7 cellular contexts compared by ENCODE assay signal in genomic region chr6:170583736-170584180, GRCh38. TPM values are rescaled to one million over a fixed set of nuclear protein-coding genes. Genes with fewer than 3 reads are reported as not detected.
DNase-seq lines count a peak whose midpoint lies in the region; ATAC-seq and TF ChIP-seq lines count a peak whose summit lies in the region.

No MANE protein-coding gene starts in this region.

- H2BK120ac ChIP-seq in IMR-90 (ENCODE audit: low read depth, low read length) = no peak overlapping the region

- no peak overlapping the region for H2BK15ac ChIP-seq in IMR-90 (ENCODE audit: low read depth, low read length)

- H4K8ac ChIP-seq in IMR-90 (ENCODE audit: low read depth in 2 of 2, low read length in 2 of 2) = peak overlapping the region; percentile 78 to 80; a peak in 3 of 4 replicates

- no peak for TF ChIP-seq POLR2A in IMR-90 (IDR thresholded peaks at IDR 0.05; ENCODE audit: low read depth, low read length)

- TF ChIP-seq RAD21 in IMR-90 (IDR thresholded peaks at IDR 0.05; ENCODE audit: low read length) = no peak

- peak overlapping the region; percentile 90 for H2AK9ac ChIP-seq in IMR-90 (replicated peaks; ENCODE audit: low read depth, low read length, poor library complexity)

- H4K20me1 ChIP-seq in IMR-90 (ENCODE audit: insufficient read depth, low read length) = no peaks in the 10 kb centered on the region; the same call in 1 of the 2 replicates
- no peaks in the 10 kb centered on the region for H4K20me1 ChIP-seq in mammary epithelial cell (ENCODE audit: insufficient read depth, low read length)

- H4K5ac ChIP-seq in IMR-90 (ENCODE audit: low read depth, low read length) = peak overlapping the region; percentile 43

- H3K4ac ChIP-seq in IMR-90 (ENCODE audit: low read depth, low read length) = peak overlapping the region; percentile 84

- BruUV-seq in IMR-90 (replicated peaks; lab: Mats Ljungman, UMichigan) = no TSS peak
- no TSS peak for BruUV-seq in mammary epithelial cell (replicated peaks; lab: Mats Ljungman, UMichigan)

- DNase-seq in IMR-90 = peak; percentile 1
- no peak for DNase-seq in mammary epithelial cell
- no peak for DNase-seq in medulla oblongata (ENCODE audit: extremely low spot score)
- no peak for DNase-seq in SHP77 (lab: John Stamatoyannopoulos, UW)
- DNase-seq in activated CD4-positive, alpha-beta T cell treated with anti-CD3 and anti-CD28 coated beads, Interleukin-2, amount 50 U/mL, for 4 hours = no peak

- H3K4me2 ChIP-seq in IMR-90 (ENCODE audit: low read depth, low read length) = peak overlapping the region; percentile 90
- peak overlapping the region; percentile 95 for H3K4me2 ChIP-seq in mammary epithelial cell (ENCODE audit: insufficient read depth, low read depth, low read length)

- H3K4me1 ChIP-seq in IMR-90 (ENCODE audit: control insufficient read depth, insufficient read depth, low read length) (peaks cover 3% of the 10 kb centered on the region; the same call in 1 of the 2 replicates), mammary epithelial cell (ENCODE audit: insufficient read depth, low read length) (peaks cover 20% of the 10 kb centered on the region), mononuclear cell (ENCODE audit: insufficient read depth, low read length) (peaks cover 18% of the 10 kb centered on the region)

- H3K18ac ChIP-seq in IMR-90 (ENCODE audit: low read depth, low read length) = no peak overlapping the region

- peak overlapping the region; percentile 53 for H2BK5ac ChIP-seq in IMR-90 (ENCODE audit: low read depth, low read length, poor library complexity, severe bottlenecking)

- H3K9me1 ChIP-seq in IMR-90 (ENCODE audit: insufficient read depth, low read length) = no peaks in the 10 kb centered on the region; the same call in 1 of the 2 replicates

- CTCF ChIA-PET in IMR-90 (lab: Yijun Ruan, JAX) = interaction anchor here (0.6 kb wide), 1 partner anchor 49 kb away, joined by 3 read pairs; no protein-coding TSS in a partner anchor
- CTCF ChIA-PET in mammary epithelial cell (lab: Charles Lee; ENCODE audit: low non-redundant PET) = no interaction called here

- H4K91ac ChIP-seq in IMR-90 (ENCODE audit: insufficient read depth, low read depth, low read length) = no peak overlapping the region

- H3K56ac ChIP-seq in IMR-90 (ENCODE audit: extremely low read depth, insufficient read depth, low read length) = peak overlapping the region; percentile 65

- H3K23ac ChIP-seq in IMR-90 (ENCODE audit: low read depth, low read length) = peak overlapping the region; percentile 93

- 4% methylated on average over 3 of the region's 12 CpGs; no CpG with 5 or more reads in 1 of the 2 experiments for WGBS in IMR-90 (ENCODE audit: extremely low coverage in 2 of 2, insufficient read length in 1 of 2), 2 experiments
- 1% methylated on average over 9 of the region's 12 CpGs for WGBS in mammary epithelial cell (ENCODE audit: low coverage, missing lambda C conversion rate)

- peak overlapping the region; percentile 91 for H2AFZ ChIP-seq in IMR-90 (replicated peaks; ENCODE audit: low read length, poor library complexity)
- peak overlapping the region; percentile 95 for H2AFZ ChIP-seq in mammary epithelial cell (ENCODE audit: low read depth, low read length)

- TF ChIP-seq CTCF in IMR-90 (conservative IDR thresholded peaks at IDR 0.05; ENCODE audit: low read depth, low read length) (0 out of 2 replicates have a peak, but pooled peaks have one; percentile 6), mammary epithelial cell (conservative IDR thresholded peaks at IDR 0.05 in 1 of 2, IDR thresholded peaks at IDR 0.05 in 1 of 2; ENCODE audit: extremely low read depth in 1 of 2, insufficient read depth in 1 of 2, low read depth in 1 of 2, low read length in 2 of 2) (peak in 1 of 2 donors; percentile 5)

- intact Hi-C loops in IMR-90 (cut with micrococcal nuclease) = no loop called here
- intact Hi-C loops in mammary epithelial cell (cut with micrococcal nuclease) = loop anchor here (1.0 kb wide), 1 partner anchor 29 kb away; the partner anchor contains the start of gene TBP

- H3K9ac ChIP-seq in IMR-90 (ENCODE audit: low read depth, low read length) (peak overlapping the region; percentile 92), mammary epithelial cell (ENCODE audit: insufficient read depth, low read length) (peak overlapping the region; percentile 87)

- H2AK5ac ChIP-seq in IMR-90 (ENCODE audit: low read depth, low read length) = no peak overlapping the region

- ATAC-seq in GM18511 (IDR thresholded peaks at IDR 0.05; ENCODE audit: unreplicated experiment) = peak; percentile 3
- no peak for ATAC-seq in IMR-90 (ENCODE audit: low read depth)

- H3K79me1 ChIP-seq in IMR-90 (ENCODE audit: low read depth in 1 of 2, low read length in 2 of 2) = peaks cover 11 to 29% of the 10 kb centered on the region in 2 experiments; a peak in 3 of 4 replicates

- H3K36me3 ChIP-seq in IMR-90 (ENCODE audit: control insufficient read depth, insufficient read depth, low read length) = peaks cover 14% of the 10 kb centered on the region
- peaks cover 4% of the 10 kb centered on the region for H3K36me3 ChIP-seq in mammary epithelial cell (ENCODE audit: insufficient read depth, low read length)

- H2BK20ac ChIP-seq in IMR-90 (ENCODE audit: low read depth, low read length) = no peak overlapping the region

- H3K27me3 ChIP-seq in IMR-90 (ENCODE audit: control insufficient read depth, insufficient read depth, low read length) (no peaks in the 10 kb centered on the region), mammary epithelial cell (ENCODE audit: insufficient read depth, low read length) (no peaks in the 10 kb centered on the region), mononuclear cell (ENCODE audit: insufficient read depth, low read length) (no peaks in the 10 kb centered on the region)

- in situ Hi-C loops in IMR-90 (cut with MboI; ENCODE audit: low sequenced_read_pairs) (no loop called here), mammary epithelial cell (cut with MboI; ENCODE audit: low sequenced_read_pairs in 2 of 2) (no loop called here)

- peak overlapping the region; percentile 83; the same call in 1 of the 2 replicates for H3K14ac ChIP-seq in IMR-90 (replicated peaks; ENCODE audit: low read depth, low read length)

- POLR2A ChIA-PET in IMR-90 (lab: Charles Lee; ENCODE audit: unreplicated experiment) = no interaction called here

- peak overlapping the region; percentile 72 for H3K27ac ChIP-seq in IMR-90 (ENCODE audit: insufficient read depth, low read length)
- H3K27ac ChIP-seq in mammary epithelial cell (ENCODE audit: insufficient read depth, low read depth, low read length) = peak overlapping the region; percentile 29

- dilution Hi-C loops in IMR-90 (cut with HindIII; ENCODE audit: low sequenced_read_pairs, unreplicated experiment) (no loop called here), mammary epithelial cell (cut with HindIII; ENCODE audit: low sequenced_read_pairs) (no loop called here)

- H3K79me2 ChIP-seq in mammary epithelial cell (ENCODE audit: insufficient read depth, low read length) = peaks cover 41% of the 10 kb centered on the region

- no peaks in the 10 kb centered on the region for H3K9me3 ChIP-seq in IMR-90 (ENCODE audit: control insufficient read depth, insufficient read depth, low read length)
- no peaks in the 10 kb centered on the region for H3K9me3 ChIP-seq in mammary epithelial cell (replicated peaks; ENCODE audit: insufficient read depth, low read length)
- no peaks in the 10 kb centered on the region for H3K9me3 ChIP-seq in mononuclear cell (ENCODE audit: low read depth, low read length)

- H3K4me3 ChIP-seq in IMR-90 (ENCODE audit: insufficient read depth, low read depth, low read length) (peak overlapping the region; percentile 70), mammary epithelial cell (replicated peaks in 1 of 3; ENCODE audit: insufficient read depth in 1 of 3, low read depth in 2 of 3, low read length in 3 of 3) (peak overlapping the region; percentile 95 to 99 (median 96)), mononuclear cell (ENCODE audit: low read length) (peak overlapping the region; percentile 66)

TF ChIP-seq in IMR-90, 13 proteins besides CTCF, POLR2A, EP300 and RAD21 (continues in another document):
- no peak for TF ChIP-seq RFX5 (IDR thresholded peaks at IDR 0.05; ENCODE audit: low read depth, low read length)
- TF ChIP-seq CHD1 (IDR thresholded peaks at IDR 0.05; ENCODE audit: low read depth, low read length) = no peak
- TF ChIP-seq USF2 (IDR thresholded peaks at IDR 0.05; ENCODE audit: low read depth, low read length) = no peak
- no peak for TF ChIP-seq RCOR1 (IDR thresholded peaks at IDR 0.05; ENCODE audit: insufficient replicate concordance, low read length)
- TF ChIP-seq CEBPB (IDR thresholded peaks at IDR 0.05; ENCODE audit: low read depth, low read length) = no peak
- TF ChIP-seq MAZ (IDR thresholded peaks at IDR 0.05; ENCODE audit: borderline replicate concordance, low read depth, low read length) = no peak
- TF ChIP-seq NFE2L2 (IDR thresholded peaks at IDR 0.05; ENCODE audit: low read depth, low read length) = no peak

RNA-seq across cellular contexts. Expression of gene PDCD2, which starts 0.7 kb away (rescaled TPM):
- total RNA-seq in IMR-90 (2012; rRNA removed) (46.1 and 50.3 TPM in 2 replicates), mammary epithelial cell (10 to 100 TPM; 63.2 TPM), mononuclear cell (50.6 TPM)
- polyA plus RNA-seq in IMR-90 (2012; rRNA removed) (45.2 and 48.8 TPM in 2 replicates), mammary epithelial cell (60.0 TPM)
- 15.4 and 40.9 TPM in 2 replicates for polyA plus RNA-seq in IMR-90 (2012; cell fraction: cytosol; rRNA removed)
- 34.6 and 46.8 TPM in 2 replicates for polyA plus RNA-seq in IMR-90 (2012; cell fraction: nucleus; rRNA removed; ENCODE audit: low replicate concordance)
- 13.8 TPM for polyA minus RNA-seq in mammary epithelial cell

RNA-seq across cellular contexts. Expression of gene TBP, which starts 29.6 kb away (rescaled TPM):
- total RNA-seq in IMR-90 (2012; rRNA removed) (8.8 and 12.2 TPM in 2 replicates), mammary epithelial cell (10 to 100 TPM; 16.8 to 18.7 TPM), mononuclear cell (5.8 TPM)
- polyA plus RNA-seq in IMR-90 (2012; rRNA removed) (11.9 and 12.5 TPM in 2 replicates), mammary epithelial cell (17.4 TPM)
- polyA plus RNA-seq in IMR-90 (2012; cell fraction: cytosol; rRNA removed) = 21.1 and 33.4 TPM in 2 replicates
- polyA plus RNA-seq in IMR-90 (2012; cell fraction: nucleus; rRNA removed; ENCODE audit: low replicate concordance) = 67.2 and 70.9 TPM in 2 replicates
- 12.0 TPM for polyA minus RNA-seq in mammary epithelial cell

RNA-seq across cellular contexts. Expression of gene PSMB1, which starts 30.7 kb away (rescaled TPM):
- total RNA-seq in IMR-90 (2012; rRNA removed) (508 and 560 TPM in 2 replicates), mammary epithelial cell (100 to 1,000 TPM; 180 to 230 TPM), mononuclear cell (208 TPM)
- polyA plus RNA-seq in IMR-90 (2012; rRNA removed) (450 and 471 TPM in 2 replicates), mammary epithelial cell (442 TPM)
- 194 and 327 TPM in 2 replicates for polyA plus RNA-seq in IMR-90 (2012; cell fraction: cytosol; rRNA removed)
- polyA plus RNA-seq in IMR-90 (2012; cell fraction: nucleus; rRNA removed; ENCODE audit: low replicate concordance) = 50.4 and 220 TPM in 2 replicates
- polyA minus RNA-seq in mammary epithelial cell = 154 TPM
